Comparison of ENCODE assay signal across 22 cellular contexts in genomic region chr6:165819394-165819793, GRCh38.
DNase-seq lines count a peak whose midpoint lies in the region; ATAC-seq and TF ChIP-seq lines count a peak whose summit lies in the region.
"Had no signal": no experiment of that assay in that cellular context is flagged by ENCODE, and none has a peak within 500 bp of the region (broad histone marks: within the 10 kb centered on the region; RNA-seq: fewer than 3 reads in every experiment).

No MANE protein-coding gene starts in this region.

- H3K27me3 ChIP-seq in H9 (ENCODE audit: insufficient read depth, low read length) (no peaks in the 10 kb centered on the region), endodermal cell (ENCODE audit: control insufficient read depth, insufficient read depth, low read length, poor library complexity, severe bottlenecking) (peaks cover 9% of the 10 kb centered on the region), left lung (peaks cover 7 to 44% of the 10 kb centered on the region in 2 donors), mammary epithelial cell (ENCODE audit: insufficient read depth, low read length) (no peaks in the 10 kb centered on the region)
- H3K27me3 ChIP-seq: SJCRH30 had no signal

- intact Hi-C loops in left lung (cut with DNase I) (no loop called here), posterior vena cava (cut with DNase I) (no loop called here), mammary epithelial cell (cut with micrococcal nuclease) (no loop called here)

- peaks cover 44 to 45% of the 10 kb centered on the region in 2 experiments for H3K4me1 Mint-ChIP-seq in H9
- peaks cover 39% of the 10 kb centered on the region for H3K4me1 Mint-ChIP-seq in endodermal cell
- H3K4me1 Mint-ChIP-seq: activated naive CD8-positive, alpha-beta T cell treated with anti-CD3 and anti-CD28 coated beads, Interleukin-2, amount 10 ng/mL, durations not matched to agents 7 days and 5 days had no signal

- no peak overlapping the region for H4K8ac ChIP-seq in H9 (replicated peaks; ENCODE audit: insufficient read length, low read depth, low read length)

- H4K20me1 ChIP-seq in H9 (ENCODE audit: control insufficient read depth, insufficient read depth, insufficient read length) (no peaks in the 10 kb centered on the region), mammary epithelial cell (ENCODE audit: insufficient read depth, low read length) (no peaks in the 10 kb centered on the region)

- H2AK5ac ChIP-seq in H9 (ENCODE audit: insufficient read length, low read length): no peak overlapping the region

- H3K27me3 Mint-ChIP-seq in H9 (ENCODE audit: low read depth) (peaks cover 12% of the 10 kb centered on the region), endodermal cell (ENCODE audit: insufficient read depth) (peaks cover 12% of the 10 kb centered on the region)

- dilution Hi-C loops in mammary epithelial cell (cut with HindIII; ENCODE audit: low sequenced_read_pairs): no loop called here

- H2BK15ac ChIP-seq in H9 (ENCODE audit: low read depth, low read length): no peak overlapping the region

- H3K36me3 Mint-ChIP-seq in H9 (ENCODE audit: insufficient read depth in 1 of 3, low read depth in 3 of 3): no peaks in the 10 kb centered on the region
- no peaks in the 10 kb centered on the region for H3K36me3 Mint-ChIP-seq in endodermal cell (ENCODE audit: low read depth)
- H3K36me3 Mint-ChIP-seq: activated naive CD8-positive, alpha-beta T cell treated with anti-CD3 and anti-CD28 coated beads, Interleukin-2, amount 10 ng/mL, durations not matched to agents 7 days and 5 days; CD8-positive, alpha-beta T cell had no signal

- H3K4ac ChIP-seq in H9 (ENCODE audit: low read depth, low read length): no peak overlapping the region

- in situ Hi-C loops in mammary epithelial cell (cut with MboI; ENCODE audit: low sequenced_read_pairs in 2 of 2): no loop called here

- no TSS peak for BruUV-seq in mammary epithelial cell (replicated peaks; lab: Mats Ljungman, UMichigan)

- H3K9me3 ChIP-seq in H9 (ENCODE audit: control insufficient read depth, low read depth, low read length) (no peaks in the 10 kb centered on the region), endodermal cell (ENCODE audit: control insufficient read depth, low read length) (no peaks in the 10 kb centered on the region), left lung (no peaks in the 10 kb centered on the region), mammary epithelial cell (replicated peaks; ENCODE audit: insufficient read depth, low read length) (peaks cover 13% of the 10 kb centered on the region)
- H3K9me3 ChIP-seq: esophagus muscularis mucosa, SJCRH30 had no signal

- H2BK20ac ChIP-seq in H9 (ENCODE audit: low read depth, low read length, poor library complexity, severe bottlenecking): no peak overlapping the region

- H3K27ac ChIP-seq in H9 (ENCODE audit: insufficient read length, low read depth, low read length) (no peak overlapping the region), endodermal cell (ENCODE audit: low read depth, low read length) (no peak overlapping the region), left lung (no peak overlapping the region), mammary epithelial cell (ENCODE audit: insufficient read depth, low read depth, low read length) (no peak overlapping the region)
- H3K27ac ChIP-seq: cardiac muscle cell, esophagus muscularis mucosa, SJCRH30 had no signal

- peak; percentile 43 for ATAC-seq in left lung
- ATAC-seq: CD8-positive, alpha-beta T cell had no signal

- CTCF ChIA-PET in mammary epithelial cell (lab: Charles Lee; ENCODE audit: low non-redundant PET): no interaction called here

- H3K23me2 ChIP-seq in H9 (ENCODE audit: insufficient read length, low read depth, low read length, poor library complexity, severe bottlenecking): no peaks in the 10 kb centered on the region

- H3K9ac ChIP-seq in H9 (ENCODE audit: extremely low read depth, insufficient read length, low read length): no peak overlapping the region
- H3K9ac ChIP-seq in endodermal cell (ENCODE audit: extremely low read depth, low read length, poor library complexity, severe bottlenecking): no peak overlapping the region
- H3K9ac ChIP-seq in mammary epithelial cell (ENCODE audit: insufficient read depth, low read length): no peak overlapping the region

- H3K4me1 ChIP-seq in H9 (ENCODE audit: insufficient read depth, low read length) (peaks cover 15% of the 10 kb centered on the region; the same call in 1 of the 2 replicates), endodermal cell (ENCODE audit: control insufficient read depth, insufficient read depth, low read length) (peaks cover 8% of the 10 kb centered on the region), left lung (no peaks in the 10 kb centered on the region), mammary epithelial cell (ENCODE audit: insufficient read depth, low read length) (no peaks in the 10 kb centered on the region)
- H3K4me1 ChIP-seq: SJCRH30 had no signal

- no peak overlapping the region for H2BK5ac ChIP-seq in H9 (ENCODE audit: insufficient read length, low read length)

- H2BK12ac ChIP-seq in H9 (ENCODE audit: insufficient read length, low read depth, low read length): no peak overlapping the region

- H2BK120ac ChIP-seq in H9 (ENCODE audit: low read depth, low read length, poor library complexity, severe bottlenecking): no peak overlapping the region

- H4K91ac ChIP-seq in H9 (ENCODE audit: insufficient read length, low read depth, low read length): no peak overlapping the region

- no CpG with 5 or more reads among the region's 21 CpGs for WGBS in H9 (ENCODE audit: extremely low coverage, insufficient read length, low lambda C conversion rate)
- WGBS in endodermal cell (ENCODE audit: insufficient coverage in 1 of 2, insufficient read length in 1 of 2), 2 experiments: 69 to 72% methylated on average over 14 to 21 of the region's 21 CpGs
- WGBS in mammary epithelial cell (ENCODE audit: low coverage, missing lambda C conversion rate): 61% methylated on average over 16 of the region's 21 CpGs

- no peak overlapping the region for H3K56ac ChIP-seq in H9 (ENCODE audit: insufficient read length, low read depth, low read length)

- H3K18ac ChIP-seq in H9 (ENCODE audit: insufficient read length, low read depth, low read length): no peak overlapping the region

- no peaks in the 10 kb centered on the region for H3K79me1 ChIP-seq in H9 (ENCODE audit: insufficient read depth, low read depth, low read length, poor library complexity, severe bottlenecking)

- H3K4me3 Mint-ChIP-seq in H9 (peak overlapping the region in 1 of 2 experiments; percentile 13; a peak in 3 of 5 replicates), endodermal cell (no peak overlapping the region)
- H3K4me3 Mint-ChIP-seq: activated naive CD8-positive, alpha-beta T cell treated with anti-CD3 and anti-CD28 coated beads, Interleukin-2, amount 10 ng/mL, durations not matched to agents 7 days and 5 days; CD8-positive, alpha-beta T cell had no signal

- DNase-seq in H9 (no peak), endodermal cell (peak; percentile 54), left lung (no peak), posterior vena cava (ENCODE audit: low spot score) (peak; percentile 72), NCI-H1694 (lab: John Stamatoyannopoulos, UW) (no peak), hippocampal formation (lab: John Stamatoyannopoulos, UW) (no peak), mammary epithelial cell (no peak)
- no peak for DNase-seq in activated effector memory CD4-positive, alpha-beta T cell treated with anti-CD3 and anti-CD28 coated beads, Interleukin-2, amount 50 U/mL, for 16 hours
- DNase-seq: activated CD8-positive, alpha-beta memory T cell treated with anti-CD3 and anti-CD28 coated beads for 24 hours; activated naive CD8-positive, alpha-beta T cell treated with anti-CD3 and anti-CD28 coated beads, Interleukin-2, amount 10 ng/mL, durations not matched to agents 7 days and 5 days; CD8-positive, alpha-beta T cell; DND-41; Karpas-422; NCI-H1092; NCI-H69; occipital lobe; SJCRH30; stimulated activated CD4-positive, alpha-beta T cell treated with anti-CD3 and anti-CD28 coated beads, Interleukin-4, amount 100 ng/mL, for 4 hours; T-helper 2 cell had no signal

- H2AFZ ChIP-seq in H9 (ENCODE audit: low read length): no peak overlapping the region
- H2AFZ ChIP-seq in mammary epithelial cell (ENCODE audit: low read depth, low read length): no peak overlapping the region

- H3K79me2 ChIP-seq in H9 (ENCODE audit: insufficient read depth, low read length) (no peaks in the 10 kb centered on the region), mammary epithelial cell (ENCODE audit: insufficient read depth, low read length) (no peaks in the 10 kb centered on the region)

- no peak for TF ChIP-seq CTCF in H9 (conservative IDR thresholded peaks at IDR 0.05)
- TF ChIP-seq CTCF in endodermal cell (conservative IDR thresholded peaks at IDR 0.05): no peak
- no peak for TF ChIP-seq CTCF in left lung (IDR thresholded peaks at IDR 0.05)
- no peak for TF ChIP-seq CTCF in mammary epithelial cell (conservative IDR thresholded peaks at IDR 0.05 in 1 of 2, IDR thresholded peaks at IDR 0.05 in 1 of 2; ENCODE audit: extremely low read depth in 1 of 2, insufficient read depth in 1 of 2, low read depth in 1 of 2, low read length in 2 of 2)

- H3T11ph ChIP-seq in H9 (ENCODE audit: low read length): no peak overlapping the region

- no peak overlapping the region for H3K23ac ChIP-seq in H9 (ENCODE audit: insufficient read length, low read depth, low read length)

- H3K14ac ChIP-seq in H9 (ENCODE audit: insufficient read depth, low read length): no peak overlapping the region

- H3K9me3 Mint-ChIP-seq in H9: no peaks in the 10 kb centered on the region; a peak in 1 of 5 replicates
- no peaks in the 10 kb centered on the region for H3K9me3 Mint-ChIP-seq in endodermal cell
- H3K9me3 Mint-ChIP-seq: activated naive CD8-positive, alpha-beta T cell treated with anti-CD3 and anti-CD28 coated beads, Interleukin-2, amount 10 ng/mL, durations not matched to agents 7 days and 5 days; CD8-positive, alpha-beta T cell had no signal

- H3K4me3 ChIP-seq in endodermal cell (ENCODE audit: low read length): no peak overlapping the region
- H3K4me3 ChIP-seq in left lung: no peak overlapping the region
- H3K4me3 ChIP-seq in mammary epithelial cell (replicated peaks in 1 of 3; ENCODE audit: insufficient read depth in 1 of 3, low read depth in 2 of 3, low read length in 3 of 3): no peak overlapping the region
- H3K4me3 ChIP-seq: cardiac muscle cell, SJCRH30, smooth muscle cell had no signal

- H3K4me2 ChIP-seq in H9 (ENCODE audit: insufficient read depth, insufficient read length, low read length): no peak overlapping the region
- no peak overlapping the region for H3K4me2 ChIP-seq in mammary epithelial cell (ENCODE audit: insufficient read depth, low read depth, low read length)
- H3K4me2 ChIP-seq: smooth muscle cell had no signal

- H3K27ac Mint-ChIP-seq in H9: peak overlapping the region in 2 of 3 experiments; percentile 10 to 21; a peak in 2 of 7 replicates
- no peak overlapping the region for H3K27ac Mint-ChIP-seq in endodermal cell
- H3K27ac Mint-ChIP-seq: activated naive CD8-positive, alpha-beta T cell treated with anti-CD3 and anti-CD28 coated beads, Interleukin-2, amount 10 ng/mL, durations not matched to agents 7 days and 5 days; CD8-positive, alpha-beta T cell had no signal

- no peaks in the 10 kb centered on the region for H3K36me3 ChIP-seq in endodermal cell (ENCODE audit: control insufficient read depth, insufficient read depth, low read length)
- no peaks in the 10 kb centered on the region for H3K36me3 ChIP-seq in left lung
- H3K36me3 ChIP-seq in mammary epithelial cell (ENCODE audit: insufficient read depth, low read length): no peaks in the 10 kb centered on the region
- H3K36me3 ChIP-seq: cardiac muscle cell, esophagus muscularis mucosa, SJCRH30 had no signal

- no peak overlapping the region for H4K5ac ChIP-seq in H9 (ENCODE audit: insufficient read length, low read depth, low read length)

Comparison
In these comparisons a context has a peak if more than half of its experiments do, and no peak if none do; other contexts are left out.
1. DNase-seq: peak in endodermal cell (single experiment) and posterior vena cava (single experiment); none in H9 (single experiment), left lung (0 of 2), NCI-H1694 (single experiment), hippocampal formation (0 of 2), activated effector memory CD4-positive, alpha-beta T cell treated with anti-CD3 and anti-CD28 coated beads, Interleukin-2, amount 50 U/mL, for 16 hours (single experiment) and mammary epithelial cell (single experiment).